Comparison of ENCODE assay signal across 1 cellular context in genomic region chr1:119696863-119697262, GRCh38. TPM values are rescaled to one million over a fixed set of nuclear protein-coding genes. Genes with fewer than 3 reads are reported as not detected.
"Had no signal": no experiment of that assay in that cellular context is flagged by ENCODE, and none has a peak within 500 bp of the region (broad histone marks: within the 10 kb centered on the region; RNA-seq: fewer than 3 reads in every experiment).

No MANE protein-coding gene starts in this region.

RNA-seq across cellular contexts. Expression of gene ZNF697, which starts 48.8 kb away (rescaled TPM):
- polyA plus RNA-seq: immature natural killer cell had no signal
